In genomic region chr6:129597023-129597713, GRCh38 we compare ENCODE assay signal across 21 cellular contexts.
DNase-seq lines count a peak whose midpoint lies in the region; ATAC-seq and TF ChIP-seq lines count a peak whose summit lies in the region.
"Had no signal": no experiment of that assay in that cellular context is flagged by ENCODE, and none has a peak within 500 bp of the region (broad histone marks: within the 10 kb centered on the region; RNA-seq: fewer than 3 reads in every experiment).

No MANE protein-coding gene starts in this region.

- no peaks in the 10 kb centered on the region for H4K20me1 ChIP-seq in hepatocyte (ENCODE audit: insufficient read depth, poor library complexity, severe bottlenecking)

- H3K27me3 ChIP-seq in hepatocyte: no peaks in the 10 kb centered on the region
- H3K27me3 ChIP-seq: ascending aorta, colonic mucosa, MG63 had no signal

- no peak overlapping the region for H3K4me3 Mint-ChIP-seq in CD14-positive monocyte
- H3K4me3 Mint-ChIP-seq: stimulated activated effector memory CD8-positive, alpha-beta T cell treated with anti-CD3 and anti-CD28 coated beads, Interleukin-12 subunit alpha, Interleukin-12 subunit beta, amount 100 ng/mL, for 72 hours had no signal

- WGBS in hepatocyte (ENCODE audit: low lambda C conversion rate, missing lambda C conversion rate): 91% methylated on average over 5 of the region's 5 CpGs

- peaks cover 15 to 21% of the 10 kb centered on the region in 2 donors for H3K36me3 Mint-ChIP-seq in CD14-positive monocyte
- H3K36me3 Mint-ChIP-seq: stimulated activated effector memory CD8-positive, alpha-beta T cell treated with anti-CD3 and anti-CD28 coated beads, Interleukin-12 subunit alpha, Interleukin-12 subunit beta, amount 100 ng/mL, for 72 hours had no signal

- H3K9me3 ChIP-seq in hepatocyte (ENCODE audit: low read depth): no peaks in the 10 kb centered on the region
- H3K9me3 ChIP-seq: ascending aorta, colonic mucosa, MG63 had no signal

- H3K79me2 ChIP-seq in hepatocyte: no peaks in the 10 kb centered on the region

- H3K9me2 ChIP-seq in hepatocyte (replicated peaks; ENCODE audit: insufficient read depth): no peaks in the 10 kb centered on the region

- ATAC-seq in GM18867 (IDR thresholded peaks at IDR 0.05; ENCODE audit: unreplicated experiment): peak; percentile 51
- ATAC-seq in GM21717 (IDR thresholded peaks at IDR 0.05; ENCODE audit: unreplicated experiment): peak; percentile 55
- ATAC-seq in HG03175 (IDR thresholded peaks at IDR 0.05; ENCODE audit: unreplicated experiment): peak; percentile 80
- ATAC-seq: stimulated activated effector memory CD8-positive, alpha-beta T cell treated with anti-CD3 and anti-CD28 coated beads, Interleukin-12 subunit alpha, Interleukin-12 subunit beta, amount 100 ng/mL, for 72 hours had no signal

- no peak overlapping the region for H2AFZ ChIP-seq in hepatocyte

- intact Hi-C loops in CD14-positive monocyte (cut with micrococcal nuclease): loop anchor here (5.0 to 10.0 kb wide), 2 partner anchors 338 to 425 kb away; no protein-coding TSS in a partner anchor

- no peaks in the 10 kb centered on the region for H3K27me3 Mint-ChIP-seq in CD14-positive monocyte (ENCODE audit: low read depth in 3 of 3)

- H3K9me3 Mint-ChIP-seq in CD14-positive monocyte: no peaks in the 10 kb centered on the region
- H3K9me3 Mint-ChIP-seq: stimulated activated effector memory CD8-positive, alpha-beta T cell treated with anti-CD3 and anti-CD28 coated beads, Interleukin-12 subunit alpha, Interleukin-12 subunit beta, amount 100 ng/mL, for 72 hours had no signal

- H3K4me2 ChIP-seq in hepatocyte: no peak overlapping the region

- H3K36me3 ChIP-seq in hepatocyte (replicated peaks; ENCODE audit: insufficient read depth, low read depth): no peaks in the 10 kb centered on the region
- H3K36me3 ChIP-seq: ascending aorta, colonic mucosa, MG63 had no signal

- TF ChIP-seq CTCF in hepatocyte (IDR thresholded peaks at IDR 0.05; ENCODE audit: poor library complexity) (no peak), CD14-positive monocyte (IDR thresholded peaks at IDR 0.05) (no peak)

- peak overlapping the region; percentile 5 for H3K27ac ChIP-seq in hepatocyte
- H3K27ac ChIP-seq: ascending aorta, colonic mucosa, epithelial cell of prostate had no signal

- peak overlapping the region in 1 of 7 donors; percentile 5 for H3K27ac Mint-ChIP-seq in CD14-positive monocyte
- H3K27ac Mint-ChIP-seq: stimulated activated effector memory CD8-positive, alpha-beta T cell treated with anti-CD3 and anti-CD28 coated beads, Interleukin-12 subunit alpha, Interleukin-12 subunit beta, amount 100 ng/mL, for 72 hours had no signal

- DNase-seq in hepatocyte (ENCODE audit: low spot score): no peak
- no peak for DNase-seq in CD1c-positive myeloid dendritic cell (ENCODE audit: extremely low spot score)
- no peak for DNase-seq in mesenteric fat pad (ENCODE audit: low spot score)
- no peak for DNase-seq in CD14-positive monocyte (ENCODE audit: low spot score)
- DNase-seq in stimulated activated CD4-positive, alpha-beta T cell treated with anti-CD3 and anti-CD28 coated beads, Interleukin-1b, Interleukin-23, amount 100 ng/mL, for 48 hours: no peak
- DNase-seq: activated CD4-positive, CD25-positive, alpha-beta regulatory T cell; activated gamma-delta T cell treated with Interleukin-2 at 50 U/mL for 16 hours; Calu3; colonic mucosa; islet precursor cell; MG63; midbrain; NCI-H748 treated with DMSO at 0.1 percent for 48 hours; nucleus accumbens; trophoblast cell had no signal

- H3K4me1 Mint-ChIP-seq in CD14-positive monocyte: no peaks in the 10 kb centered on the region
- H3K4me1 Mint-ChIP-seq: stimulated activated effector memory CD8-positive, alpha-beta T cell treated with anti-CD3 and anti-CD28 coated beads, Interleukin-12 subunit alpha, Interleukin-12 subunit beta, amount 100 ng/mL, for 72 hours had no signal

- H3K4me3 ChIP-seq in hepatocyte: no peak overlapping the region
- H3K4me3 ChIP-seq: ascending aorta, colonic mucosa, MG63 had no signal

- H3K4me1 ChIP-seq in hepatocyte (ENCODE audit: insufficient read depth): no peaks in the 10 kb centered on the region
- H3K4me1 ChIP-seq: ascending aorta, colonic mucosa had no signal
